ENCODE assay signal across 1 cellular context in genomic region chr16:88686439-88687253, GRCh38.
TF ChIP-seq lines count a peak whose summit lies in the region.

SNAI3 (minus strand) TSS chr16:88686507; CDS start chr16:88686406, 101 bp downstream.

TF ChIP-seq in HepG2, 621 proteins besides CTCF, POLR2A, EP300 and RAD21 (continued from another document and continues in another):
- no peak for TF ChIP-seq GMEB1 (CRISPR knock-in tag; IDR thresholded peaks at IDR 0.05; ENCODE audit: borderline replicate concordance)
- TF ChIP-seq ZNF891 (CRISPR knock-in tag; IDR thresholded peaks at IDR 0.05): no peak
- peak; percentile 74; the same call in 1 of the 2 replicates for TF ChIP-seq HDAC1 (CRISPR knock-in tag; IDR thresholded peaks at IDR 0.05)
- TF ChIP-seq ZNF207 (IDR thresholded peaks at IDR 0.05; ENCODE audit: borderline replicate concordance): no peak
- no peak for TF ChIP-seq ZNF407 (CRISPR knock-in tag; IDR thresholded peaks at IDR 0.05; ENCODE audit: not compliant biosample characterization)
- no peak; the same call in 1 of the 2 replicates for TF ChIP-seq ZNF772 (CRISPR knock-in tag; IDR thresholded peaks at IDR 0.05)
- TF ChIP-seq ZNF761 (CRISPR knock-in tag; conservative IDR thresholded peaks at IDR 0.05): peak; percentile 87; the same call in 1 of the 2 replicates
- no peak for TF ChIP-seq ZKSCAN8 (CRISPR knock-in tag; IDR thresholded peaks at IDR 0.05; ENCODE audit: borderline replicate concordance)
- no peak for TF ChIP-seq ZNF577 (CRISPR knock-in tag; IDR thresholded peaks at IDR 0.05; ENCODE audit: borderline replicate concordance, low read depth)
- 0 out of 2 replicates have a peak, but pooled peaks have one; percentile 50 for TF ChIP-seq HOMEZ (CRISPR knock-in tag; IDR thresholded peaks at IDR 0.05; ENCODE audit: low read depth)
- TF ChIP-seq PRDM15 (CRISPR knock-in tag; IDR thresholded peaks at IDR 0.05): no peak
- TF ChIP-seq DNMT1 (CRISPR knock-in tag; IDR thresholded peaks at IDR 0.05): 0 out of 2 replicates have a peak, but pooled peaks have one; percentile 18
- no peak; the same call in 1 of the 2 replicates for TF ChIP-seq ZNF704 (CRISPR knock-in tag; IDR thresholded peaks at IDR 0.05; ENCODE audit: borderline replicate concordance)
- TF ChIP-seq ZNF432 (CRISPR knock-in tag; IDR thresholded peaks at IDR 0.05; ENCODE audit: borderline replicate concordance): no peak
- no peak for TF ChIP-seq ZBTB21 (CRISPR knock-in tag; IDR thresholded peaks at IDR 0.05)
- TF ChIP-seq MYPOP (CRISPR knock-in tag; IDR thresholded peaks at IDR 0.05): peak; percentile 54; the same call in 1 of the 2 replicates
- TF ChIP-seq ZNF121 (CRISPR knock-in tag; IDR thresholded peaks at IDR 0.05): 0 out of 2 replicates have a peak, but pooled peaks have one; percentile 31
- TF ChIP-seq NAIF1 (CRISPR knock-in tag; IDR thresholded peaks at IDR 0.05; ENCODE audit: borderline replicate concordance): no peak
- TF ChIP-seq CREB3 (CRISPR knock-in tag; IDR thresholded peaks at IDR 0.05): no peak
- peak; percentile 40 for TF ChIP-seq PHF8 (CRISPR knock-in tag; IDR thresholded peaks at IDR 0.05)
- TF ChIP-seq MATR3 (CRISPR knock-in tag; IDR thresholded peaks at IDR 0.05): no peak
- TF ChIP-seq ZSCAN20 (CRISPR knock-in tag; IDR thresholded peaks at IDR 0.05; ENCODE audit: borderline replicate concordance): no peak
- TF ChIP-seq E2F1 (CRISPR knock-in tag; IDR thresholded peaks at IDR 0.05): no peak
- no peak for TF ChIP-seq ZNF737 (CRISPR knock-in tag; IDR thresholded peaks at IDR 0.05; ENCODE audit: borderline replicate concordance)
- peak; percentile 78 for TF ChIP-seq ZBTB38 (CRISPR knock-in tag; IDR thresholded peaks at IDR 0.05)
- peak; percentile 70 for TF ChIP-seq NFYC (CRISPR knock-in tag; IDR thresholded peaks at IDR 0.05)
- no peak for TF ChIP-seq ATF1 (CRISPR knock-in tag; IDR thresholded peaks at IDR 0.05)
- no peak for TF ChIP-seq SMC3 (IDR thresholded peaks at IDR 0.05; ENCODE audit: low read length)
- TF ChIP-seq BCL6 (CRISPR knock-in tag; IDR thresholded peaks at IDR 0.05): no peak
- no peak for TF ChIP-seq PTBP1 (IDR thresholded peaks at IDR 0.05; ENCODE audit: low read depth, low read length, poor library complexity, severe bottlenecking)
- no peak for TF ChIP-seq CEBPZ (IDR thresholded peaks at IDR 0.05; ENCODE audit: low read length)
- TF ChIP-seq ZNF382 (CRISPR knock-in tag; IDR thresholded peaks at IDR 0.05; ENCODE audit: borderline replicate concordance): no peak
- no peak for TF ChIP-seq AHR (CRISPR knock-in tag; IDR thresholded peaks at IDR 0.05)
- TF ChIP-seq ZNF850 (CRISPR knock-in tag; conservative IDR thresholded peaks at IDR 0.05): no peak
- TF ChIP-seq RFX5 (IDR thresholded peaks at IDR 0.05; ENCODE audit: low read depth, low read length): no peak
